Comparison of ENCODE assay signal across 8 cellular contexts in the genomic region with DNA sequence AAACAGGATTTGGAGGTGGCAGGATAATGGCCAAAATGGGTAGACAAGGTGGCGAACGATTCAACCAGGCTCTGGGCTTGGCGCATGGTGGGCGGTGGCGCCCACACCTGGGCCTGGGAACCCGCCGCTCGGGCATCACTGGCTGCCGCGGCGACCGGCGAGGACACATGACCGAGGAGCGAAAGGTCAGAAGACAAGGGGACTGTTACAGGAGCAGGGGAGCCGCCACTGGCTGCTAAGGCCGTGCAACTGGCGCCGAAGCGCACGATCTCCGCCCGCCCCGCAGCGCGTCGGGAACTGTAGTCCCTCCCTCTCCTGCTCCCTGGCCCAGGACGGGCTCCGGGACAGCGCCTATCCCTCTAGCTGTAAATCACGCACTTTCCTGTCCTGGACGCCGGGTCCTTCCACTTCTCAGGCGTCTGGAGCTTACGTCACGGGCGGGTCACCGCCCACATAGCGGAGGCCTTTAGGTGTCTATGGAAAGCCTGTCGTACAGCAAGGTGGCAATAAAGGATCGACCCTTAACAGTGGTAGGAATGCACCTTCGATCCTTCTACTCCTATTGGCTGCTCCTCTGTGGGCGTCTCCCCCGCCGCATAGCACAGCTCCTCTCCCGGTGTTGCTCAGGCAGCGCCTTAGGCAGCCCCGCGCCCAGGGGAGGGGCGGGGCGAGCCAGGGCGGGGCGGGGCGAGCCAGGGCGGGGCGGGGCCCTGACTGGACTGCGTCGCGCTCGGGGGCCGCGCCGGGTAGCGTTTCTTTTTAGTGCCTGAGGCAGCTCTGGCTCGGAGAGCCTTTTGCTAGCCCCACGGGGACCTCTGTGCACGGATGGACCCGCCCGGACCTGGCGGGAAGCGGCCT. TPM values are rescaled to one million over a fixed set of nuclear protein-coding genes. Genes with fewer than 3 reads are reported as not detected.
DNase-seq lines count a peak whose midpoint lies in the region; TF ChIP-seq lines count a peak whose summit lies in the region.

Gene ICE1, plus strand, starts transcription at position 717 of the 858 bp plus-strand sequence. CDS start 239 bp downstream, outside the sequence.

- peak; percentile 95 for DNase-seq in GF-D8 (lab: John Stamatoyannopoulos, UW)
- DNase-seq in HEK293T (ENCODE audit: extremely low spot score), result peak; percentile 91
- DNase-seq in MV-4-11 (lab: John Stamatoyannopoulos, UW), result peak; percentile 97
- DNase-seq in SK-MEL-5 (ENCODE audit: low read depth, low spot score), result peak; percentile 100
- DNase-seq in activated naive CD4-positive, alpha-beta T cell treated with Interleukin-2 at 50 U/mL for 16 hours, result peak; percentile 93
- peak; percentile 96 for DNase-seq in foreskin melanocyte
- peak; percentile 97 for DNase-seq in neuronal stem cell (ENCODE audit: low spot score)

- no CpG with 5 or more reads among the region's 71 CpGs for WGBS in neuronal stem cell (ENCODE audit: extremely low coverage in 2 of 2, insufficient read length in 2 of 2, insufficient replicate concordance in 1 of 2), 2 donors

- H3K4ac ChIP-seq in neuronal stem cell (ENCODE audit: low read length), result no peak within 1 kb of the TSS

- H3K27me3 ChIP-seq in neuronal stem cell (ENCODE audit: control insufficient read depth in 3 of 3, insufficient read depth in 3 of 3, low read depth in 1 of 3, low read length in 3 of 3), result no peaks in the 10 kb centered on the region

- in situ Hi-C loops in SK-MEL-5 (cut with HindIII; ENCODE audit: low pct_unique_long_range_greater_than_20kb, low sequenced_read_pairs), result no loop called here

- peak within 1 kb of the TSS; percentile 86 for H2AFZ ChIP-seq in neuronal stem cell (ENCODE audit: low read length)

- peak within 1 kb of the TSS; percentile 67 for H3K23ac ChIP-seq in neuronal stem cell (ENCODE audit: low read depth, low read length, poor library complexity)

- peaks cover 1 to 4% of the 10 kb centered on the region in 2 donors for H3K36me3 ChIP-seq in neuronal stem cell (replicated peaks in 1 of 2; ENCODE audit: control insufficient read depth in 2 of 2, insufficient read depth in 2 of 2, low read length in 2 of 2)

- H2BK12ac ChIP-seq in neuronal stem cell (ENCODE audit: low read length), result no peak within 1 kb of the TSS

- H3K9me3 ChIP-seq in neuronal stem cell (replicated peaks in 1 of 2; ENCODE audit: control insufficient read depth in 2 of 2, insufficient read depth in 1 of 2, low read depth in 1 of 2, low read length in 2 of 2), result peaks cover 0 to 8% of the 10 kb centered on the region in 2 donors

- peaks cover 6 to 13% of the 10 kb centered on the region in 2 donors for H3K4me1 ChIP-seq in neuronal stem cell (ENCODE audit: control insufficient read depth in 2 of 2, insufficient read depth in 1 of 2, low read depth in 1 of 2, low read length in 2 of 2)

- CTCF ChIA-PET in HEK293T (lab: Yijun Ruan, JAX), result interaction anchor here (1.0 to 1.2 kb wide), 3 partner anchors 188 to 561 kb away, joined by 3 to 4 read pairs (median 3); no protein-coding TSS in a partner anchor

- peak within 1 kb of the TSS; percentile 81 to 97 for H3K4me3 ChIP-seq in neuronal stem cell (ENCODE audit: low read length in 2 of 2)

- peak within 1 kb of the TSS; percentile 80 for H3K4me2 ChIP-seq in neuronal stem cell (ENCODE audit: insufficient read depth, low read length, poor library complexity, severe bottlenecking)

- H3K79me1 ChIP-seq in neuronal stem cell (ENCODE audit: low read depth, low read length), result no peaks in the 10 kb centered on the region

- H4K8ac ChIP-seq in neuronal stem cell (ENCODE audit: low read depth, low read length), result no peak within 1 kb of the TSS

- no peak within 1 kb of the TSS for H2BK120ac ChIP-seq in neuronal stem cell (ENCODE audit: low read depth, low read length)

- H3K18ac ChIP-seq in neuronal stem cell (ENCODE audit: low read length), result peak within 1 kb of the TSS; percentile 94

- peak within 1 kb of the TSS; percentile 90 for H3K27ac ChIP-seq in neuronal stem cell (replicated peaks; ENCODE audit: low read length)

- H3K9ac ChIP-seq in neuronal stem cell (ENCODE audit: low read depth, low read length, poor library complexity), result peak within 1 kb of the TSS; percentile 83

- no peak for TF ChIP-seq CTCF in subcutaneous adipose tissue (IDR thresholded peaks at IDR 0.05; ENCODE audit: low read depth)

- H2BK15ac ChIP-seq in neuronal stem cell (ENCODE audit: low read length), result no peak within 1 kb of the TSS

- H2AK5ac ChIP-seq in neuronal stem cell (ENCODE audit: low read depth, low read length), result no peak within 1 kb of the TSS

- POLR2A ChIA-PET in HEK293T (lab: Yijun Ruan, JAX), result interaction anchor here (0.6 to 2.4 kb wide), 17 partner anchors 9 to 546 kb away, joined by 3 to 20 read pairs (median 5); partner anchors contain the start of gene ADAMTS16

- peak within 1 kb of the TSS; percentile 14 for H3K14ac ChIP-seq in neuronal stem cell (ENCODE audit: low read length)

- H4K91ac ChIP-seq in neuronal stem cell (ENCODE audit: low read depth, low read length, poor library complexity), result no peak within 1 kb of the TSS

- H2BK5ac ChIP-seq in neuronal stem cell (ENCODE audit: low read length), result peak within 1 kb of the TSS; percentile 20

TF ChIP-seq in HEK293T, 16 proteins besides CTCF, POLR2A, EP300 and RAD21:
- TF ChIP-seq ELF4 (IDR thresholded peaks at IDR 0.05) (peak; percentile 12; the same call in 1 of the 2 replicates), BHLHE40 (IDR thresholded peaks at IDR 0.05; ENCODE audit: borderline replicate concordance) (no peak), FOXA1 (IDR thresholded peaks at IDR 0.05) (no peak), SP1 (IDR thresholded peaks at IDR 0.05) (peak; percentile 42; the same call in 1 of the 2 replicates), L3MBTL2 (conservative IDR thresholded peaks at IDR 0.05) (peak; percentile 78; the same call in 1 of the 2 replicates), HDGF (IDR thresholded peaks at IDR 0.05; ENCODE audit: borderline replicate concordance) (peak; percentile 65; the same call in 1 of the 2 replicates)
- TF ChIP-seq, protein P1, sequence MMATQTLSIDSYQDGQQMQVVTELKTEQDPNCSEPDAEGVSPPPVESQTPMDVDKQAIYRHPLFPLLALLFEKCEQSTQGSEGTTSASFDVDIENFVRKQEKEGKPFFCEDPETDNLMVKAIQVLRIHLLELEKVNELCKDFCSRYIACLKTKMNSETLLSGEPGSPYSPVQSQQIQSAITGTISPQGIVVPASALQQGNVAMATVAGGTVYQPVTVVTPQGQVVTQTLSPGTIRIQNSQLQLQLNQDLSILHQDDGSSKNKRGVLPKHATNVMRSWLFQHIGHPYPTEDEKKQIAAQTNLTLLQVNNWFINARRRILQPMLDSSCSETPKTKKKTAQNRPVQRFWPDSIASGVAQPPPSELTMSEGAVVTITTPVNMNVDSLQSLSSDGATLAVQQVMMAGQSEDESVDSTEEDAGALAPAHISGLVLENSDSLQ (IDR thresholded peaks at IDR 0.05), result peak; percentile 98

RNA-seq across cellular contexts. Expression of gene ICE1, which starts in this region (rescaled TPM):
- total RNA-seq in SK-MEL-5 (2014; rRNA removed; shearing (Covaris generic)), result 37.9 and 42.2 TPM in 2 replicates
- 24.1 and 32.4 TPM in 2 replicates for polyA plus RNA-seq in SK-MEL-5 (2015; cell fraction: cytosol; rRNA removed)
- 50.3 and 70.1 TPM in 2 replicates for polyA plus RNA-seq in SK-MEL-5 (2015; cell fraction: nucleus; rRNA removed)
- 15.7 TPM for polyA plus RNA-seq in neuronal stem cell (2013, experiment 1 of 2)
- polyA plus RNA-seq in neuronal stem cell (2013, experiment 2 of 2), result 16.4 TPM
- 10 to 100 TPM; 24.5 to 39.9 (median 31.4) TPM for total RNA-seq in subcutaneous adipose tissue

Comparison
In these comparisons a context has a peak if more than half of its experiments do, and no peak if none do; other contexts are left out.
1. Peak in every context shown above with its lines: DNase-seq, H3K4me3 ChIP-seq and H3K27ac ChIP-seq.